1 cellular context compared by ENCODE assay signal in the genomic region with DNA sequence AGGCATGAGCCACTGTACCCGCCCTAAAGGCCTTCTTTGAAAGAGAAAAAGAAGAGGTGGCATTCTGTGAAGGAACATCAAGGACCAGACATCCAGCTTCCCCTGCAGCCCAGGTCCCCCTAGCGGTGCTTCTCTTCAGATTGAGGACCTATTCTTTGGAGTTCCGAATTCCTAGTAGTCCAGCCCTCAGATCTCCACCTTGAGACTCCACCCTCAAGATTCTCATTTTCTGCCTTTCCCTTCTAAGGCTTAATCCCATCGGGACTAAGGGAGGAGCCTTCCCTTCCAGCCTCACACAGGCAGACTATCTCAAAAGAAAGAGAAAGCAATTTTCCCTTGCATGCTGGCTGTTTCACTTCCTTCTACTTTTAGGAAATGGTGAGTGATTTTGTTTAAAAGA.
A peak's percentile ranks its signal among the peaks of the same experiment; 100 is the strongest.
TF ChIP-seq lines count a peak whose summit lies in the region.

No MANE protein-coding gene starts in this region.

TF ChIP-seq in HepG2, 621 proteins besides CTCF, POLR2A, EP300 and RAD21:
- no peak for TF ChIP-seq ARHGAP35 (CRISPR knock-in tag; IDR thresholded peaks at IDR 0.05; ENCODE audit: borderline replicate concordance)
- TF ChIP-seq STAG1 (CRISPR knock-in tag; IDR thresholded peaks at IDR 0.05): peak; percentile 71
- no peak for TF ChIP-seq ZNF567 (CRISPR knock-in tag; IDR thresholded peaks at IDR 0.05; ENCODE audit: borderline replicate concordance)
- no peak for TF ChIP-seq ZNF784 (CRISPR knock-in tag; IDR thresholded peaks at IDR 0.05; ENCODE audit: borderline replicate concordance)
- TF ChIP-seq ZNF816 (CRISPR knock-in tag; IDR thresholded peaks at IDR 0.05; ENCODE audit: borderline replicate concordance): no peak
- no peak for TF ChIP-seq EZH2 (conservative IDR thresholded peaks at IDR 0.05; ENCODE audit: low read depth, low read length)
- TF ChIP-seq ZNF501 (CRISPR knock-in tag; IDR thresholded peaks at IDR 0.05): 0 out of 2 replicates have a peak, but pooled peaks have one; percentile 21
- no peak for TF ChIP-seq ZSCAN5A (CRISPR knock-in tag; IDR thresholded peaks at IDR 0.05; ENCODE audit: borderline replicate concordance)
- peak; percentile 78 for TF ChIP-seq SMC3 (IDR thresholded peaks at IDR 0.05; ENCODE audit: low read length)
- TF ChIP-seq ZNF251 (CRISPR knock-in tag; IDR thresholded peaks at IDR 0.05): no peak
- TF ChIP-seq EHMT2 (IDR thresholded peaks at IDR 0.05; ENCODE audit: borderline replicate concordance, low read depth, low read length): no peak
- no peak for TF ChIP-seq IKZF5 (CRISPR knock-in tag; IDR thresholded peaks at IDR 0.05)
- TF ChIP-seq TEAD3 (CRISPR knock-in tag; optimal IDR thresholded peaks at IDR 0.05; ENCODE audit: borderline replicate concordance): peak; percentile 29
- TF ChIP-seq ZNF34 (CRISPR knock-in tag; IDR thresholded peaks at IDR 0.05; ENCODE audit: borderline replicate concordance): no peak
- peak; percentile 49 for TF ChIP-seq XRCC5 (optimal IDR thresholded peaks at IDR 0.05; ENCODE audit: low read length)
